8 cellular contexts compared by ENCODE assay signal in genomic region chr15:82365692-82366323, GRCh38. TPM values are rescaled to one million over a fixed set of nuclear protein-coding genes. Genes with fewer than 3 reads are reported as not detected.
DNase-seq lines count a peak whose midpoint lies in the region; ATAC-seq and TF ChIP-seq lines count a peak whose summit lies in the region.
"Not testable (repeated sequence)": the region's sequence is repeated elsewhere in the genome, so short reads cannot be mapped to it uniquely, and the experiment has no call there.

No MANE protein-coding gene starts in this region.

- peak; percentile 30 for TF ChIP-seq CTCF in epithelial cell of proximal tubule (conservative IDR thresholded peaks at IDR 0.05; ENCODE audit: low read depth, low read length)

- not testable (repeated sequence) for H3K4me1 Mint-ChIP-seq in CD4-positive, alpha-beta memory T cell; T-cell; activated T-helper 2 cell treated with anti-CD3 and anti-CD28 coated beads, Interferon-gamma antibody, Interleukin-2, Interleukin-4, amounts not matched to agents 10 μg/mL and 5 μg/mL and 100 μg/mL, durations not matched to agents 14 hours and 24 hours and 36 hours (ENCODE audit: low read depth); naive B cell

- H3K27me3 ChIP-seq in CD4-positive, alpha-beta memory T cell (ENCODE audit: insufficient read depth, low read length), result not testable (repeated sequence)

- POLR2A ChIA-PET in CD4-positive, alpha-beta memory T cell (lab: Charles Lee; ENCODE audit: partially characterized antibody); T-cell (lab: Charles Lee): not testable (repeated sequence)

- CTCF ChIA-PET in CD4-positive, alpha-beta memory T cell (lab: Charles Lee; ENCODE audit: partially characterized antibody); T-cell (lab: Charles Lee): not testable (repeated sequence)

- not testable (repeated sequence) for H3K36me3 ChIP-seq in CD4-positive, alpha-beta memory T cell (ENCODE audit: insufficient read depth, low read length)

- not testable (repeated sequence) for H3K9me3 ChIP-seq in CD4-positive, alpha-beta memory T cell (ENCODE audit: control insufficient read depth in 1 of 2, low read length in 2 of 2)

- intact Hi-C loops in CD4-positive, alpha-beta memory T cell (cut with micrococcal nuclease); activated T-helper 2 cell treated with anti-CD3 and anti-CD28 coated beads, Interferon-gamma antibody, Interleukin-2, Interleukin-4, amounts not matched to agents 10 μg/mL and 5 μg/mL and 100 μg/mL, durations not matched to agents 14 hours and 24 hours and 36 hours (cut with micrococcal nuclease): not testable (repeated sequence)

- not testable (repeated sequence) for H3K27ac Mint-ChIP-seq in CD4-positive, alpha-beta memory T cell; T-cell; activated T-helper 2 cell treated with anti-CD3 and anti-CD28 coated beads, Interferon-gamma antibody, Interleukin-2, Interleukin-4, amounts not matched to agents 10 μg/mL and 5 μg/mL and 100 μg/mL, durations not matched to agents 14 hours and 24 hours and 36 hours; naive B cell

- H3K9me3 Mint-ChIP-seq in CD4-positive, alpha-beta memory T cell; T-cell; activated T-helper 2 cell treated with anti-CD3 and anti-CD28 coated beads, Interferon-gamma antibody, Interleukin-2, Interleukin-4, amounts not matched to agents 10 μg/mL and 5 μg/mL and 100 μg/mL, durations not matched to agents 14 hours and 24 hours and 36 hours; naive B cell: not testable (repeated sequence)

- ATAC-seq in GM19452 (IDR thresholded peaks at IDR 0.05; ENCODE audit: unreplicated experiment) (peak; percentile 96), HG02943 (IDR thresholded peaks at IDR 0.05; ENCODE audit: low read depth, unreplicated experiment) (peak; percentile 98), T-cell (replicated peaks in 1 of 4) (peak; percentile 83 to 99 (median 88)), naive B cell (ENCODE audit: low read depth in 2 of 2) (peak; percentile 92 to 98)

- H3K4me1 ChIP-seq in CD4-positive, alpha-beta memory T cell (ENCODE audit: insufficient read depth, low read length), result not testable (repeated sequence)

- not testable (repeated sequence) for H3K27me3 Mint-ChIP-seq in CD4-positive, alpha-beta memory T cell; T-cell; activated T-helper 2 cell treated with anti-CD3 and anti-CD28 coated beads, Interferon-gamma antibody, Interleukin-2, Interleukin-4, amounts not matched to agents 10 μg/mL and 5 μg/mL and 100 μg/mL, durations not matched to agents 14 hours and 24 hours and 36 hours (ENCODE audit: low read depth); naive B cell

- H3K36me3 Mint-ChIP-seq in CD4-positive, alpha-beta memory T cell; T-cell; activated T-helper 2 cell treated with anti-CD3 and anti-CD28 coated beads, Interferon-gamma antibody, Interleukin-2, Interleukin-4, amounts not matched to agents 10 μg/mL and 5 μg/mL and 100 μg/mL, durations not matched to agents 14 hours and 24 hours and 36 hours (ENCODE audit: low read depth); naive B cell: not testable (repeated sequence)

- H3K27ac ChIP-seq in CD4-positive, alpha-beta memory T cell (ENCODE audit: low read depth, low read length), result not testable (repeated sequence)

- peak in 4 of 5 donors; percentile 38 to 54 (median 43) for DNase-seq in CD4-positive, alpha-beta memory T cell
- DNase-seq in T-cell, result peak in 29 of 34 experiments; percentile 1 to 54 (median 20)
- DNase-seq in activated T-helper 2 cell treated with anti-CD3 and anti-CD28 coated beads, Interferon-gamma antibody, Interleukin-2, Interleukin-4, amounts not matched to agents 10 μg/mL and 5 μg/mL and 100 μg/mL, durations not matched to agents 14 hours and 24 hours and 36 hours (ENCODE audit: low spot score), result peak; percentile 17
- not testable (repeated sequence) for DNase-seq in epithelial cell of proximal tubule (ENCODE audit: low read depth)
- peak; percentile 43 for DNase-seq in naive B cell
- peak; percentile 5 to 9 for DNase-seq in stimulated activated CD8-positive, alpha-beta memory T cell treated with anti-CD3 and anti-CD28 coated beads, Interleukin-4, amount 100 ng/mL, for 1 hour (ENCODE audit: low read depth in 2 of 2, low spot score in 1 of 2)

- H3K4me3 ChIP-seq in CD4-positive, alpha-beta memory T cell (ENCODE audit: low read length in 2 of 2); epithelial cell of proximal tubule (ENCODE audit: low read depth, low read length): not testable (repeated sequence)

- not testable (repeated sequence) for H3K4me3 Mint-ChIP-seq in CD4-positive, alpha-beta memory T cell; T-cell; activated T-helper 2 cell treated with anti-CD3 and anti-CD28 coated beads, Interferon-gamma antibody, Interleukin-2, Interleukin-4, amounts not matched to agents 10 μg/mL and 5 μg/mL and 100 μg/mL, durations not matched to agents 14 hours and 24 hours and 36 hours (ENCODE audit: low read depth); naive B cell

RNA-seq across cellular contexts. Expression of gene GOLGA6L10, which starts 16.5 kb away (rescaled TPM):
- 1 to 10 TPM; 2.4 to 3.0 TPM for total RNA-seq in CD4-positive, alpha-beta memory T cell
- under 1 TPM in 1 of 2 donors, not detected in 1; 0.98 TPM for polyA plus RNA-seq in CD4-positive, alpha-beta memory T cell
- total RNA-seq in T-cell, result 1 to 10 TPM in 4 of 5 donors, under 1 TPM in 1; 0.72 to 3.0 (median 2.1) TPM
- 0.71 and 1.0 TPM in 2 replicates for total RNA-seq in activated T-helper 2 cell treated with anti-CD3 and anti-CD28 coated beads, Interferon-gamma antibody, Interleukin-2, Interleukin-4, amounts not matched to agents 10 μg/mL and 5 μg/mL and 100 μg/mL, durations not matched to agents 14 hours and 24 hours and 36 hours
- total RNA-seq in epithelial cell of proximal tubule, result 0.65 and 1.2 TPM in 2 replicates
- polyA plus RNA-seq in naive B cell (ENCODE audit: low read depth in 6 of 6), result under 1 TPM in 3 of 6 donors, not detected in 3; 0.09 to 0.17 (median 0.13) TPM
